In the genomic region with DNA sequence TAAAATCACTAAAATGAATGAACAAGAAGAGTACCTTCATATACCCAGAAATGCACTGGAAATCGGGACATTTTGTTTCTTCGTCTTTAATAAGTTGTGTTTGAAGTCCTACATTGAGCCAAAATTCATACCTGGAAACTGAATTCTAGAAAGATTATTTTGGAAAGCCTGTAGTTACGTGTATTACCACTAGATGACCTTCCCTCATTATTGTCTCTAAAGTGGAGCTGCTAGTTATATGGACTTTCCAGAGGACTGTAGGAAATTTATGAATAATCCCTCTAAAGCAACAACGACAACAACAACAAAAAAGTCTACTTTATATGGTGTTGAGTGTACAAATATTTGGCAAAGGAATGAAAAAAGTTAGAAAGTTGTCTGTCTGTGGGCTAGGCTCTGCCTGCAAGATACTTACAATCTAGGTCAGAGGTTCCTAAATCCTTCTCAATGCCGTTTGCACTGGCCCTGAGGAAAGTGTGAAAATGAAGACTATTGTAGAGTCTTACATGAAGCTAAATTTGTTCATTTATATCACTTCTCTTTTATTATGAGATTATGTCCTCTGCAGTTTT, we compare ENCODE assay signal across 10 cellular contexts.
DNase-seq lines count a peak whose midpoint lies in the region; ATAC-seq, FAIRE-seq and TF ChIP-seq lines count a peak whose summit lies in the region.
"Had no signal": no experiment of that assay in that cellular context is flagged by ENCODE, and none has a peak within 500 bp of the region (broad histone marks: within the 10 kb centered on the region; RNA-seq: fewer than 3 reads in every experiment).

No MANE protein-coding gene starts in this region.

- H3F3A ChIP-seq in SK-N-SH (replicated peaks; ENCODE audit: insufficient read depth), result peaks cover 15% of the 10 kb centered on the region

- TF ChIP-seq CTCF in A549 (IDR thresholded peaks at IDR 0.05) (peak; percentile 78), GM12873 (IDR thresholded peaks at IDR 0.05; ENCODE audit: insufficient read depth, low read depth, low read length, missing control alignments) (peak; percentile 56), SK-N-SH (IDR thresholded peaks at IDR 0.05) (peak; percentile 65), hepatocyte (IDR thresholded peaks at IDR 0.05; ENCODE audit: poor library complexity) (peak; percentile 48)

- H3K27ac ChIP-seq in A549 (no peak overlapping the region), SK-N-SH (ENCODE audit: low read depth in 2 of 2, low read length in 1 of 2) (no peak overlapping the region), hepatocyte (no peak overlapping the region), substantia nigra (ENCODE audit: low read depth, low read length, poor library complexity, severe bottlenecking) (no peak overlapping the region)

- peak; percentile 71 to 79 for TF ChIP-seq RAD21 in A549 (conservative IDR thresholded peaks at IDR 0.05 in 1 of 2, IDR thresholded peaks at IDR 0.05 in 1 of 2)
- TF ChIP-seq RAD21 in SK-N-SH (IDR thresholded peaks at IDR 0.05; ENCODE audit: low read length), result peak; percentile 81

- H3K9me2 ChIP-seq in SK-N-SH (no peaks in the 10 kb centered on the region), hepatocyte (replicated peaks; ENCODE audit: insufficient read depth) (no peaks in the 10 kb centered on the region)

- no peaks in the 10 kb centered on the region for H3K27me3 ChIP-seq in SK-N-SH (ENCODE audit: insufficient read depth)
- no peaks in the 10 kb centered on the region for H3K27me3 ChIP-seq in hepatocyte

- POLR2A ChIA-PET in A549 (lab: Yijun Ruan, JAX) (no interaction called here), SK-N-SH (lab: Yijun Ruan, JAX) (no interaction called here)

- H3K9me3 ChIP-seq in A549 (no peaks in the 10 kb centered on the region), SK-N-SH (no peaks in the 10 kb centered on the region), hepatocyte (ENCODE audit: low read depth) (no peaks in the 10 kb centered on the region)

- CTCF ChIA-PET in A549 (lab: Yijun Ruan, JAX) (interaction anchor here (0.7 to 3.2 kb wide), 34 partner anchors 8 to 229 kb away, joined by 3 to 20 read pairs (median 4); no protein-coding TSS in a partner anchor), SK-N-SH (lab: Yijun Ruan, JAX) (interaction anchor here (0.6 to 6.4 kb wide), 44 partner anchors 9 to 587 kb away, joined by 3 to 58 read pairs (median 4); no protein-coding TSS in a partner anchor)

- H2AFZ ChIP-seq in SK-N-SH (ENCODE audit: low read depth), result no peak overlapping the region
- no peak overlapping the region for H2AFZ ChIP-seq in hepatocyte

- H4K20me1 ChIP-seq in SK-N-SH (ENCODE audit: insufficient read depth) (no peaks in the 10 kb centered on the region; the same call in 1 of the 2 replicates), hepatocyte (ENCODE audit: insufficient read depth, poor library complexity, severe bottlenecking) (no peaks in the 10 kb centered on the region)

- WGBS in A549 (ENCODE audit: missing lambda C conversion rate), result 35% methylated on average over 5 of the region's 5 CpGs
- WGBS in SK-N-SH (ENCODE audit: low lambda C conversion rate), result 45% methylated on average over 5 of the region's 5 CpGs
- 52% methylated on average over 5 of the region's 5 CpGs for WGBS in hepatocyte (ENCODE audit: low lambda C conversion rate, missing lambda C conversion rate)

- no peaks in the 10 kb centered on the region; the same call in 1 of the 2 replicates for H3K79me2 ChIP-seq in SK-N-SH (ENCODE audit: insufficient read depth)
- no peaks in the 10 kb centered on the region for H3K79me2 ChIP-seq in hepatocyte

- H3K36me3 ChIP-seq in SK-N-SH (replicated peaks in 1 of 2; ENCODE audit: control insufficient read depth in 1 of 2, insufficient read depth in 2 of 2, low read length in 1 of 2), result no peaks in the 10 kb centered on the region
- no peaks in the 10 kb centered on the region for H3K36me3 ChIP-seq in hepatocyte (replicated peaks; ENCODE audit: insufficient read depth, low read depth)

- peak in 1 of 2 experiments; percentile 57; a peak in 3 of 6 replicates for ATAC-seq in A549

- TF ChIP-seq EP300 in A549 (IDR thresholded peaks at IDR 0.05), result no peak
- TF ChIP-seq EP300 in SK-N-SH (IDR thresholded peaks at IDR 0.05; ENCODE audit: borderline replicate concordance in 1 of 2, low read depth in 1 of 2, low read length in 1 of 2), result no peak

- TF ChIP-seq POLR2A in A549 (IDR thresholded peaks at IDR 0.05; ENCODE audit: low read length), result no peak

- DNase-seq in A549 (ENCODE audit: low read depth in 1 of 2, low spot score in 1 of 2) (peak; percentile 25 to 30), SK-N-SH (peak; percentile 36), hepatocyte (ENCODE audit: low spot score) (no peak), substantia nigra (lab: John Stamatoyannopoulos, UW) (no peak), COLO668 (lab: John Stamatoyannopoulos, UW; ENCODE audit: unreplicated experiment) (no peak), amygdala (lab: John Stamatoyannopoulos, UW) (no peak), NCI-H2081 treated with DMSO at 0.1 percent for 48 hours (lab: John Stamatoyannopoulos, UW) (no peak)
- DNase-seq: GDM1, NCI-H2107 had no signal

- peak; percentile 84 for FAIRE-seq in A549 (lab: Jason Lieb, UNC)

- H3K4me1 ChIP-seq in A549 (peaks cover 24% of the 10 kb centered on the region), SK-N-SH (ENCODE audit: control insufficient read depth in 1 of 2, insufficient read depth in 2 of 2, low read depth in 1 of 2, low read length in 1 of 2) (no peaks in the 10 kb centered on the region), hepatocyte (ENCODE audit: insufficient read depth) (no peaks in the 10 kb centered on the region)

- H3K4me3 ChIP-seq in A549 (no peak overlapping the region), SK-N-SH (ENCODE audit: low read depth in 2 of 2, low read length in 1 of 2) (no peak overlapping the region), hepatocyte (no peak overlapping the region)

- H3K4me2 ChIP-seq in A549 (no peak overlapping the region), SK-N-SH (no peak overlapping the region), hepatocyte (no peak overlapping the region)

- H3K9ac ChIP-seq in SK-N-SH, result no peak overlapping the region

TF ChIP-seq in A549, 52 proteins besides CTCF, POLR2A, EP300 and RAD21:
- peak; percentile 75 for TF ChIP-seq SMC3 (IDR thresholded peaks at IDR 0.05)
- TF ChIP-seq, protein P1, sequence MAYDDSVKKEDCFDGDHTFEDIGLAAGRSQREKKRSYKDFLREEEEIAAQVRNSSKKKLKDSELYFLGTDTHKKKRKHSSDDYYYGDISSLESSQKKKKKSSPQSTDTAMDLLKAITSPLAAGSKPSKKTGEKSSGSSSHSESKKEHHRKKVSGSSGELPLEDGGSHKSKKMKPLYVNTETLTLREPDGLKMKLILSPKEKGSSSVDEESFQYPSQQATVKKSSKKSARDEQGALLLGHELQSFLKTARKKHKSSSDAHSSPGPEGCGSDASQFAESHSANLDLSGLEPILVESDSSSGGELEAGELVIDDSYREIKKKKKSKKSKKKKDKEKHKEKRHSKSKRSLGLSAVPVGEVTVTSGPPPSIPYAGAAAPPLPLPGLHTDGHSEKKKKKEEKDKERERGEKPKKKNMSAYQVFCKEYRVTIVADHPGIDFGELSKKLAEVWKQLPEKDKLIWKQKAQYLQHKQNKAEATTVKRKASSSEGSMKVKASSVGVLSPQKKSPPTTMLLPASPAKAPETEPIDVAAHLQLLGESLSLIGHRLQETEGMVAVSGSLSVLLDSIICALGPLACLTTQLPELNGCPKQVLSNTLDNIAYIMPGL (CRISPR knock-in tag; IDR thresholded peaks at IDR 0.05; ENCODE audit: borderline replicate concordance), result no peak

TF ChIP-seq in SK-N-SH, 30 proteins besides CTCF, POLR2A, EP300 and RAD21:
- peak; percentile 56 for TF ChIP-seq SMC3 (IDR thresholded peaks at IDR 0.05; ENCODE audit: low read depth, low read length)
- no peak for TF ChIP-seq RFX5 (IDR thresholded peaks at IDR 0.05; ENCODE audit: low read length)

Comparison
In these comparisons a context has a peak if more than half of its experiments do, and no peak if none do; other contexts are left out.
1. DNase-seq: peak in A549 (2 of 2) and SK-N-SH (single experiment); none in hepatocyte (single experiment), substantia nigra (0 of 49), COLO668 (single experiment), amygdala (0 of 56) and NCI-H2081 treated with DMSO at 0.1 percent for 48 hours (single experiment).
2. Peak in every context shown above with its lines, with median percentiles within 50 percentile points of each other: CTCF ChIP-seq.